ENCODE assay signal across 8 cellular contexts in the genomic region with DNA sequence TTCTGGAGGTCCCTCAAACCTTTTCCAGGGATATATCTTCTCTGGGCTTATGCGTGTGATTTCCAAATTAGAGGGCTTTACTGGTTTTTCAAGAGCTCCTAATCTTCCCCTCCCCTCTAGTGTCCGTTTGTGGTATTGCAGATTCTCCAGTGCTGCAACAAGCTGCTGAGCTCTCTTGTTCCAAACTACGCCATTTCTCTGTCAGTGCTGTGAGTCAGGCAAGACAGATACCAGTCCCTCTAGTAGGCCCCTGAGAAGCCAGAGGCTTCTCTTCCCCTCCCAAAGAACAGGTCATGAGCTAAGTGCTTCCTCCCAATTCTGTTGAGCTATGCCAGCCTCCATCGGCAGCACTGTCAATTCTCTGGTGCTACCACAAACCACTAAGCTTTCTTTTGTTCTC.
DNase-seq lines count a peak whose midpoint lies in the region; ATAC-seq lines count a peak whose summit lies in the region.

No MANE protein-coding gene starts in this region.

- H3K4me3 Mint-ChIP-seq in activated naive CD8-positive, alpha-beta T cell treated with anti-CD3 and anti-CD28 coated beads, Interleukin-2, amount 50 U/mL, for 24 hours, result no peak overlapping the region

- no peak overlapping the region for H3K27ac ChIP-seq in SJSA1

- H3K4me1 Mint-ChIP-seq in activated naive CD8-positive, alpha-beta T cell treated with anti-CD3 and anti-CD28 coated beads, Interleukin-2, amount 50 U/mL, for 24 hours, result peaks cover 23% of the 10 kb centered on the region

- peaks cover 26% of the 10 kb centered on the region for H3K4me1 ChIP-seq in SJSA1 (replicated peaks)

- DNase-seq in DMS53 treated with DMSO at 0.1 percent for 48 hours (lab: John Stamatoyannopoulos, UW; ENCODE audit: unreplicated experiment), result peak; percentile 19
- peak; percentile 47 for DNase-seq in HuH-7.5 (ENCODE audit: low spot score)
- peak; percentile 68 to 84 for DNase-seq in SJSA1 (ENCODE audit: low read depth in 1 of 2, low spot score in 2 of 2)
- peak; percentile 69 for DNase-seq in activated naive CD8-positive, alpha-beta T cell treated with anti-CD3 and anti-CD28 coated beads, Interleukin-2, amount 50 U/mL, for 24 hours
- peak; percentile 84 for DNase-seq in iPS DF 4.7 (ENCODE audit: extremely low read depth, low spot score)
- peak; percentile 9 for DNase-seq in stimulated activated CD4-positive, alpha-beta T cell treated with anti-CD3 and anti-CD28 coated beads, Interleukin-2, amount 100 ng/mL, for 4 hours (ENCODE audit: low read depth)
- DNase-seq in GOT3 (lab: John Stamatoyannopoulos, UW), result no peak
- no peak for DNase-seq in posterior cingulate gyrus

- H3K27ac Mint-ChIP-seq in activated naive CD8-positive, alpha-beta T cell treated with anti-CD3 and anti-CD28 coated beads, Interleukin-2, amount 50 U/mL, for 24 hours, result no peak overlapping the region

- peak; percentile 91 for ATAC-seq in activated naive CD8-positive, alpha-beta T cell treated with anti-CD3 and anti-CD28 coated beads, Interleukin-2, amount 50 U/mL, for 24 hours

- H3K36me3 Mint-ChIP-seq in activated naive CD8-positive, alpha-beta T cell treated with anti-CD3 and anti-CD28 coated beads, Interleukin-2, amount 50 U/mL, for 24 hours (ENCODE audit: low read depth), result peaks cover 24% of the 10 kb centered on the region

- H3K27me3 Mint-ChIP-seq in activated naive CD8-positive, alpha-beta T cell treated with anti-CD3 and anti-CD28 coated beads, Interleukin-2, amount 50 U/mL, for 24 hours, result no peaks in the 10 kb centered on the region

- no peaks in the 10 kb centered on the region for H3K27me3 ChIP-seq in SJSA1 (replicated peaks)

- H3K4me3 ChIP-seq in SJSA1, result no peak overlapping the region

- intact Hi-C loops in posterior cingulate gyrus (cut with DNase I), result no loop called here

- H3K9me3 ChIP-seq in SJSA1 (replicated peaks), result 0 out of 2 replicates have a peak, but pooled peaks cover 2% of the 10 kb centered on the region

- no peaks in the 10 kb centered on the region for H3K9me3 Mint-ChIP-seq in activated naive CD8-positive, alpha-beta T cell treated with anti-CD3 and anti-CD28 coated beads, Interleukin-2, amount 50 U/mL, for 24 hours

- H3K36me3 ChIP-seq in SJSA1, result no peaks in the 10 kb centered on the region

Comparison
In these comparisons a context has a peak if more than half of its experiments do, and no peak if none do; other contexts are left out.
1. DNase-seq: peak in DMS53 treated with DMSO at 0.1 percent for 48 hours (single experiment), HuH-7.5 (single experiment), SJSA1 (2 of 2), activated naive CD8-positive, alpha-beta T cell treated with anti-CD3 and anti-CD28 coated beads, Interleukin-2, amount 50 U/mL, for 24 hours (single experiment), iPS DF 4.7 (single experiment) and stimulated activated CD4-positive, alpha-beta T cell treated with anti-CD3 and anti-CD28 coated beads, Interleukin-2, amount 100 ng/mL, for 4 hours (single experiment); none in GOT3 (single experiment) and posterior cingulate gyrus (0 of 10).